Comparison of ENCODE assay signal across 18 cellular contexts in genomic region chr1:224053456-224053855, GRCh38.
"Had no signal": no experiment of that assay in that cellular context is flagged by ENCODE, and none has a peak within 500 bp of the region (broad histone marks: within the 10 kb centered on the region; RNA-seq: fewer than 3 reads in every experiment).

No MANE protein-coding gene starts in this region.

- H3K9me3 ChIP-seq: mucosa of descending colon, stomach, thoracic aorta, transverse colon had no signal

- H3K4me3 Mint-ChIP-seq: natural killer cell, neural crest cell had no signal

- H3K27me3 ChIP-seq: stomach, transverse colon had no signal

- H3K4me1 Mint-ChIP-seq: natural killer cell had no signal

- H3K27ac Mint-ChIP-seq: natural killer cell, progenitor cell of endocrine pancreas had no signal

- ATAC-seq: esophagus mucosa, heart right ventricle, left lobe of liver, mucosa of descending colon, natural killer cell, right cardiac atrium had no signal

- H3K27ac ChIP-seq: heart right ventricle, stomach, thoracic aorta, transverse colon had no signal

- H3K36me3 Mint-ChIP-seq: natural killer cell had no signal

- DNase-seq: cortex of kidney; heart right ventricle; islet precursor cell; mucosa of descending colon; natural killer cell; right cardiac atrium; small intestine; stimulated activated CD4-positive, alpha-beta T cell treated with anti-CD3 and anti-CD28 coated beads, Interleukin-12 subunit alpha, Interleukin-12 subunit beta, amount 100 ng/mL, for 4 hours; stimulated activated naive CD4-positive, alpha-beta T cell; stomach; substantia nigra; transverse colon had no signal

- H3K4me3 ChIP-seq: heart right ventricle, mucosa of descending colon, stomach, thoracic aorta, transverse colon had no signal

- FAIRE-seq: frontal cortex, small intestine had no signal

- H3K36me3 ChIP-seq: heart right ventricle, stomach, thoracic aorta, transverse colon had no signal

- H3K9me3 Mint-ChIP-seq: natural killer cell, neural crest cell had no signal
